In genomic region chr6:157221817-157222175, GRCh38 we compare ENCODE assay signal across 1 cellular context.
TF ChIP-seq lines count a peak whose summit lies in the region.

No MANE protein-coding gene starts in this region.

TF ChIP-seq in GM23338, 12 proteins besides CTCF, POLR2A, EP300 and RAD21 (continued from another document):
- no peak for TF ChIP-seq ZNF462 (CRISPR knock-in tag; IDR thresholded peaks at IDR 0.05)
